ENCODE assay signal across 6 cellular contexts in genomic region chr1:209956116-209956515, GRCh38. TPM values are rescaled to one million over a fixed set of nuclear protein-coding genes. Genes with fewer than 3 reads are reported as not detected.
"Had no signal": no experiment of that assay in that cellular context is flagged by ENCODE, and none has a peak within 500 bp of the region (broad histone marks: within the 10 kb centered on the region; RNA-seq: fewer than 3 reads in every experiment).

No MANE protein-coding gene starts in this region.

- ATAC-seq: GM12878 had no signal

- DNase-seq: GDM1, GF-D8 had no signal

- FAIRE-seq: GM12878, GM12891, GM12892, GM18507 had no signal

- H3K4me3 ChIP-seq: GM12878 had no signal

RNA-seq across cellular contexts. Expression of gene SYT14, which starts 18.1 kb away (rescaled TPM):
- total RNA-seq: GM12878 had no signal
